ENCODE assay signal across 1 cellular context in the genomic region with DNA sequence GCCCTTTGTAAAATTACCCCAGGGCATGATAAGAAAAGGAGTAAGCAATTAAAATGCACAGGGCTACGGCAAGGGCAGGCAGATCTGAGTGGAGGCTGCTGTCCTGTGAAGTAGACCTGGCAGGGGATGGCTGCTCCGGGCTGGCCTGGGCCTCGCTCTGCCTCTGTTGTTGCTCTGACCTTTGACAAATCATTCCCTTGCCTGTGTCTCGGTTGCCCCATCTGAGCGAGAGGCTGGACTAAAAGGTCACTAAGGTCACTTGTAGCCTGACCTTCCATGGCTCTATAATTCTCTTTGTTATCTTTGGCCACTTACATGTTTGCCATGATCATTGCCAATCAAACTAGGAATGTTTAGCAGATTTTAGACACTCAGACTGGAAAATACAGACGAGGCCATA.
TF ChIP-seq lines count a peak whose summit lies in the region.

No MANE protein-coding gene starts in this region.

TF ChIP-seq in HepG2, 621 proteins besides CTCF, POLR2A, EP300 and RAD21:
- TF ChIP-seq, protein P1, sequence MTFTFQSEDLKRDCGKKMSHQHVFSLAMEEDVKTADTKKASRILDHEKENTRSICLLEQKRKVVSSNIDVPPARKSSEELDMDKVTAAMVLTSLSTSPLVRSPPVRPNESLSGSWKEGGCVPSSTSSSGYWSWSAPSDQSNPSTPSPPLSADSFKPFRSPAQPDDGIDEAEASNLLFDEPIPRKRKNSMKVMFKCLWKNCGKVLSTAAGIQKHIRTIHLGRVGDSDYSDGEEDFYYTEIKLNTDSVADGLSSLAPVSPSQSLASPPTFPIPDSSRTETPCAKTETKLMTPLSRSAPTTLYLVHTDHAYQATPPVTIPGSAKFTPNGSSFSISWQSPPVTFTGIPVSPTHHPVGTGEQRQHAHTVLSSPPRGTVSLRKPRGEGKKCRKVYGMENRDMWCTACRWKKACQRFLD (CRISPR knock-in tag; IDR thresholded peaks at IDR 0.05; ENCODE audit: borderline replicate concordance) = no peak
- no peak for TF ChIP-seq FOXM1 (CRISPR knock-in tag; IDR thresholded peaks at IDR 0.05)
- 0 out of 4 replicates have a peak, but pooled peaks of 1 of the 2 experiments have one; percentile 33 for TF ChIP-seq NR2F1 (CRISPR knock-in tag; IDR thresholded peaks at IDR 0.05)
- 0 out of 2 replicates have a peak, but pooled peaks have one; percentile 30 for TF ChIP-seq ZNF205 (CRISPR knock-in tag; IDR thresholded peaks at IDR 0.05)
- TF ChIP-seq, protein P2, sequence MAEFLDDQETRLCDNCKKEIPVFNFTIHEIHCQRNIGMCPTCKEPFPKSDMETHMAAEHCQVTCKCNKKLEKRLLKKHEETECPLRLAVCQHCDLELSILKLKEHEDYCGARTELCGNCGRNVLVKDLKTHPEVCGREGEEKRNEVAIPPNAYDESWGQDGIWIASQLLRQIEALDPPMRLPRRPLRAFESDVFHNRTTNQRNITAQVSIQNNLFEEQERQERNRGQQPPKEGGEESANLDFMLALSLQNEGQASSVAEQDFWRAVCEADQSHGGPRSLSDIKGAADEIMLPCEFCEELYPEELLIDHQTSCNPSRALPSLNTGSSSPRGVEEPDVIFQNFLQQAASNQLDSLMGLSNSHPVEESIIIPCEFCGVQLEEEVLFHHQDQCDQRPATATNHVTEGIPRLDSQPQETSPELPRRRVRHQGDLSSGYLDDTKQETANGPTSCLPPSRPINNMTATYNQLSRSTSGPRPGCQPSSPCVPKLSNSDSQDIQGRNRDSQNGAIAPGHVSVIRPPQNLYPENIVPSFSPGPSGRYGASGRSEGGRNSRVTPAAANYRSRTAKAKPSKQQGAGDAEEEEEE (CRISPR knock-in tag; IDR thresholded peaks at IDR 0.05; ENCODE audit: borderline replicate concordance) = no peak
- TF ChIP-seq MZF1 (CRISPR knock-in tag; IDR thresholded peaks at IDR 0.05; ENCODE audit: borderline replicate concordance) = no peak
- 0 out of 2 replicates have a peak, but pooled peaks have one; percentile 30 for TF ChIP-seq NR2C2 (CRISPR knock-in tag; IDR thresholded peaks at IDR 0.05; ENCODE audit: borderline replicate concordance)
- TF ChIP-seq RXRA (CRISPR knock-in tag; IDR thresholded peaks at IDR 0.05) = 0 out of 2 replicates have a peak, but pooled peaks have one; percentile 8
- 0 out of 2 replicates have a peak, but pooled peaks have one; percentile 9 for TF ChIP-seq HNF4G (IDR thresholded peaks at IDR 0.05; ENCODE audit: borderline replicate concordance, low read depth, low read length)
- no peak for TF ChIP-seq HNF4G (CRISPR knock-in tag; IDR thresholded peaks at IDR 0.05; ENCODE audit: borderline replicate concordance, low read depth)
- TF ChIP-seq NR2F6 (IDR thresholded peaks at IDR 0.05) = peak; percentile 71
- peak; percentile 55; the same call in 1 of the 2 replicates for TF ChIP-seq NR2F6 (CRISPR knock-in tag; IDR thresholded peaks at IDR 0.05)
